In the genomic region with DNA sequence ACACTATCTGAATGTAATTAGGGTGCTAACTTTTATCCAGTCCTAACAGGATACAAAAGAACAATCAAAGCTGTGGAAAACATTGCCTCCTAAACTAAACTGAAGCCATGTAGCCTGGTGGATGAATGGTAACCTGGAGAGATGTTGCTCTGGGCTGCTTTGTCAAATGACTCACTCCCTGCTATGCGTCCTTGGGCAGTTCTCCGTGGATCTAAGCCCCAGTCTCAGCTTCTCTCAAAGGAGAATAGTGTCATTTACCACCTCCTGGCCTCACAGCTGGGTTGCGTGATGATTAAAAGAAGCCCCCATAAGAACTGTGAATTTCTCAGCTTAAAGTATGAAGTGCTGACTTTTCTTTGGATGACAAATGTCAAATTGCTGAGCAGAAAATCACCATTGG, we compare ENCODE assay signal across 20 cellular contexts.
"Had no signal": no experiment of that assay in that cellular context is flagged by ENCODE, and none has a peak within 500 bp of the region (broad histone marks: within the 10 kb centered on the region; RNA-seq: fewer than 3 reads in every experiment).

No MANE protein-coding gene starts in this region.

- H3K4me1 ChIP-seq: gastrocnemius medialis, lower lobe of right lung had no signal

- DNase-seq: dermis blood vessel endothelial cell; dorsolateral prefrontal cortex; effector CD8-positive, alpha-beta T cell; effector memory CD8-positive, alpha-beta T cell; foreskin melanocyte; gastrocnemius medialis; glutamatergic neuron; head of caudate nucleus; heart right ventricle; hippocampal formation; immature natural killer cell; left cardiac atrium; left lung; left ventricle myocardium superior; lower lobe of right lung; mesenchymal stem cell; midbrain; naive thymus-derived CD4-positive, alpha-beta T cell had no signal

- H3K36me3 ChIP-seq: esophagus muscularis mucosa, gastrocnemius medialis, heart right ventricle, left lung, lower lobe of right lung had no signal

- H3K9me3 ChIP-seq: esophagus muscularis mucosa, gastrocnemius medialis, heart right ventricle, left lung, lower lobe of right lung had no signal

- H3K27me3 ChIP-seq: esophagus muscularis mucosa, gastrocnemius medialis, heart right ventricle, left lung had no signal

- H3K27ac ChIP-seq: coronary artery, dorsolateral prefrontal cortex, esophagus muscularis mucosa, gastrocnemius medialis, heart right ventricle, left lung, lower lobe of right lung had no signal

- ATAC-seq: effector memory CD8-positive, alpha-beta T cell; gastrocnemius medialis; heart right ventricle; left cardiac atrium; left lung; left ventricle myocardium superior; lower lobe of right lung; naive thymus-derived CD4-positive, alpha-beta T cell had no signal

- H3K4me3 ChIP-seq: coronary artery, dorsolateral prefrontal cortex, esophagus muscularis mucosa, gastrocnemius medialis, heart right ventricle, left lung, lower lobe of right lung had no signal
